9 cellular contexts compared by ENCODE assay signal in the genomic region with DNA sequence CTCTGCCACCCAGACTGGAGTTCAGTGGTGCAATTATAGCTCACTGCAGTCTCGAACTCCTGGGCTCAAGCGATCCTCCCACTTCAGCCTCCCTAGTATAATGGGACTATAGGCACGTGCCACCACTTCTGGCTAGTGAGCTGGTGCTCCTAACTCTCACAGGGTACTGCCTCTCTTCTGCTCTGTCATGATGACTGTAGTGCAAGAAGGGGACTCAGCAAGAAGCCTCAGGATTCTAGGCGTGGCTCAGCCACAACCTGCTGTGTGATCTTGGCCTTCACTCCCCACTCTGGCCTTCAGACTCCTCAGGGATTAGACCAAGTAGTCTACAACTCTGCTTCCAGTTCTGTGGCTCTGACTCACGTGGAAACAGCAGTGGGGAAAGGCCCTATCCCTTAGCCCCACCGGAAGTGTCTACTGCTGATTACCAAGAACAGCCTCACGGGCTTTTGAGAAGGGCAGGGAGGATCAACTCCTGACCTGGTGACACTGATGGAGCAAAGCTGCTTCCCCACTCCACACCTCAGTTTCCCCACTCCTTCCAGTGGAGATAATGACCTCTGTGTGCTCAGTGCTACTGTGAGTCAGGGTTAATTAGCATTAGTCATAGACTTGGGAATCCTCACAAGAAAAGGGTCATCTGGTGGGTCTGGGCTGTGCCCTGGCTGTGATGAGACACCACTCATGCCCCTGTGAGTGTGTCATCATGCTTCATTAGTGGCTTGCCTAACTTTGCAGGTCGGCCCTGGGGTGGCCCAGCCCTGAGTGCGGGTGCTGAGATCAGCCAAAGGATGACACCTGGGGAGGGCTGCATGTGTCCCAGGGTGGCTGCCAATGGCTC. TPM values are rescaled to one million over a fixed set of nuclear protein-coding genes. Genes with fewer than 3 reads are reported as not detected.
DNase-seq lines count a peak whose midpoint lies in the region; ATAC-seq and TF ChIP-seq lines count a peak whose summit lies in the region.
"Had no signal": no experiment of that assay in that cellular context is flagged by ENCODE, and none has a peak within 500 bp of the region (broad histone marks: within the 10 kb centered on the region; RNA-seq: fewer than 3 reads in every experiment).

No MANE protein-coding gene starts in this region.

- no CpG with 5 or more reads among the region's 9 CpGs for WGBS in H9 (ENCODE audit: extremely low coverage, insufficient read length, low lambda C conversion rate)

- H2BK120ac ChIP-seq in H9 (ENCODE audit: low read depth, low read length, poor library complexity, severe bottlenecking) = no peak overlapping the region

- H3K56ac ChIP-seq in H9 (ENCODE audit: insufficient read length, low read depth, low read length) = no peak overlapping the region

- no peak overlapping the region for H2BK5ac ChIP-seq in H9 (ENCODE audit: insufficient read length, low read length)

- H4K20me1 ChIP-seq in H9 (ENCODE audit: control insufficient read depth, insufficient read depth, insufficient read length) = no peaks in the 10 kb centered on the region

- no peak overlapping the region for H4K5ac ChIP-seq in H9 (ENCODE audit: insufficient read length, low read depth, low read length)

- no peak overlapping the region for H3K27ac ChIP-seq in H9 (ENCODE audit: insufficient read length, low read depth, low read length)

- no peak overlapping the region for H3K23ac ChIP-seq in H9 (ENCODE audit: insufficient read length, low read depth, low read length)

- no peaks in the 10 kb centered on the region for H3K23me2 ChIP-seq in H9 (ENCODE audit: insufficient read length, low read depth, low read length, poor library complexity, severe bottlenecking)

- H3K14ac ChIP-seq in H9 (ENCODE audit: insufficient read depth, low read length) = no peak overlapping the region

- no peak overlapping the region for H3K4me2 ChIP-seq in H9 (ENCODE audit: insufficient read depth, insufficient read length, low read length)

- H2BK20ac ChIP-seq in H9 (ENCODE audit: low read depth, low read length, poor library complexity, severe bottlenecking) = no peak overlapping the region

- H3K36me3 Mint-ChIP-seq in H9 (ENCODE audit: insufficient read depth in 1 of 3, low read depth in 3 of 3) = no peaks in the 10 kb centered on the region

- 0 out of 5 replicates have a peak overlapping the region, but pooled peaks of 1 of the 2 experiments have one; percentile 49 for H3K4me3 Mint-ChIP-seq in H9
- H3K4me3 Mint-ChIP-seq: dendritic cell treated with granulocyte-macrophage colony-stimulating factor and Interleukin-4, amounts not matched to agents 40 ng/mL and 50 ng/mL, for 4 days had no signal

- H3K4me1 Mint-ChIP-seq in H9 = peaks cover 3 to 4% of the 10 kb centered on the region in 2 experiments

- no peaks in the 10 kb centered on the region for H3K79me2 ChIP-seq in H9 (ENCODE audit: insufficient read depth, low read length)

- no peak overlapping the region for H4K8ac ChIP-seq in H9 (replicated peaks; ENCODE audit: insufficient read length, low read depth, low read length)

- no peak overlapping the region for H2AK5ac ChIP-seq in H9 (ENCODE audit: insufficient read length, low read length)

- peak; percentile 30 for TF ChIP-seq POLR2A in erythroblast (IDR thresholded peaks at IDR 0.05; ENCODE audit: low read length)

- H3K18ac ChIP-seq in H9 (ENCODE audit: insufficient read length, low read depth, low read length) = no peak overlapping the region

- no peak overlapping the region for H3T11ph ChIP-seq in H9 (ENCODE audit: low read length)

- H3K4ac ChIP-seq in H9 (ENCODE audit: low read depth, low read length) = no peak overlapping the region

- H3K27ac Mint-ChIP-seq in H9 = no peak overlapping the region
- H3K27ac Mint-ChIP-seq: dendritic cell treated with granulocyte-macrophage colony-stimulating factor and Interleukin-4, amounts not matched to agents 40 ng/mL and 50 ng/mL, for 4 days had no signal

- DNase-seq in activated T-cell treated with anti-CD3 and anti-CD28 coated beads for 48 hours (ENCODE audit: low read depth) (peak; percentile 15), SK-MEL-5 (ENCODE audit: low read depth, low spot score) (peak; percentile 78), erythroblast (lab: John Stamatoyannopoulos, UW) (peak; percentile 86 to 91), skeletal muscle cell (ENCODE audit: low read depth) (peak; percentile 48), H9 (no peak), midbrain (lab: John Stamatoyannopoulos, UW) (no peak)
- no peak for DNase-seq in activated T-cell treated with anti-CD3 and anti-CD28 coated beads, Interleukin-2, amount 50 U/mL, for 1 hour

- H3K4me3 ChIP-seq in skeletal muscle cell (ENCODE audit: low read depth, low read length) = no peak overlapping the region

- no peaks in the 10 kb centered on the region for H3K27me3 ChIP-seq in H9 (ENCODE audit: insufficient read depth, low read length)

- no peaks in the 10 kb centered on the region for H3K9me3 ChIP-seq in H9 (ENCODE audit: control insufficient read depth, low read depth, low read length)

- H2AFZ ChIP-seq in H9 (ENCODE audit: low read length) = no peak overlapping the region

- H3K4me1 ChIP-seq in H9 (ENCODE audit: insufficient read depth, low read length) = no peaks in the 10 kb centered on the region

- peak; percentile 29 for ATAC-seq in HG02884 (IDR thresholded peaks at IDR 0.05; ENCODE audit: unreplicated experiment)

- no peak overlapping the region for H3K9ac ChIP-seq in H9 (ENCODE audit: extremely low read depth, insufficient read length, low read length)

- no peak overlapping the region for H2BK15ac ChIP-seq in H9 (ENCODE audit: low read depth, low read length)

- no peak overlapping the region for H2BK12ac ChIP-seq in H9 (ENCODE audit: insufficient read length, low read depth, low read length)

- no peak overlapping the region for H4K91ac ChIP-seq in H9 (ENCODE audit: insufficient read length, low read depth, low read length)

- in situ Hi-C loops in SK-MEL-5 (cut with HindIII; ENCODE audit: low pct_unique_long_range_greater_than_20kb, low sequenced_read_pairs) = no loop called here

- TF ChIP-seq CTCF in H9 (conservative IDR thresholded peaks at IDR 0.05) = no peak

- H3K79me1 ChIP-seq in H9 (ENCODE audit: insufficient read depth, low read depth, low read length, poor library complexity, severe bottlenecking) = no peaks in the 10 kb centered on the region

- no peaks in the 10 kb centered on the region; the same call in 1 of the 2 replicates for H3K27me3 Mint-ChIP-seq in H9 (ENCODE audit: low read depth)

- no peaks in the 10 kb centered on the region for H3K9me3 Mint-ChIP-seq in H9
- H3K9me3 Mint-ChIP-seq: dendritic cell treated with granulocyte-macrophage colony-stimulating factor and Interleukin-4, amounts not matched to agents 40 ng/mL and 50 ng/mL, for 4 days had no signal

RNA-seq across cellular contexts. Expression of a gene that starts 41.1 kb away (rescaled TPM):
- total RNA-seq in SK-MEL-5 (2014; rRNA removed; shearing (Covaris generic)) = 41.4 and 47.1 TPM in 2 replicates
- 32.7 and 36.5 TPM in 2 replicates for polyA plus RNA-seq in SK-MEL-5 (2015; cell fraction: cytosol; rRNA removed)
- 37.9 and 40.1 TPM in 2 replicates for polyA plus RNA-seq in SK-MEL-5 (2015; cell fraction: nucleus; rRNA removed)
- total RNA-seq in H9 (2021) = 30.1 and 30.8 TPM in 2 replicates

RNA-seq across cellular contexts. Expression of a gene that starts 57.3 kb away (rescaled TPM):
- total RNA-seq in SK-MEL-5 (2014; rRNA removed; shearing (Covaris generic)) = 37.4 and 40.5 TPM in 2 replicates
- 71.1 and 85.0 TPM in 2 replicates for polyA plus RNA-seq in SK-MEL-5 (2015; cell fraction: cytosol; rRNA removed)
- polyA plus RNA-seq in SK-MEL-5 (2015; cell fraction: nucleus; rRNA removed) = 43.6 and 48.0 TPM in 2 replicates
- total RNA-seq in H9 (2021) = 67.5 and 75.1 TPM in 2 replicates

Comparison
In these comparisons a context has a peak if more than half of its experiments do, and no peak if none do; other contexts are left out.
1. DNase-seq: peak in activated T-cell treated with anti-CD3 and anti-CD28 coated beads for 48 hours (single experiment), SK-MEL-5 (single experiment), erythroblast (2 of 2) and skeletal muscle cell (single experiment); none in activated T-cell treated with anti-CD3 and anti-CD28 coated beads, Interleukin-2, amount 50 U/mL, for 1 hour (single experiment), H9 (single experiment) and midbrain (single experiment).